ENCODE assay signal across 19 cellular contexts in the genomic region with DNA sequence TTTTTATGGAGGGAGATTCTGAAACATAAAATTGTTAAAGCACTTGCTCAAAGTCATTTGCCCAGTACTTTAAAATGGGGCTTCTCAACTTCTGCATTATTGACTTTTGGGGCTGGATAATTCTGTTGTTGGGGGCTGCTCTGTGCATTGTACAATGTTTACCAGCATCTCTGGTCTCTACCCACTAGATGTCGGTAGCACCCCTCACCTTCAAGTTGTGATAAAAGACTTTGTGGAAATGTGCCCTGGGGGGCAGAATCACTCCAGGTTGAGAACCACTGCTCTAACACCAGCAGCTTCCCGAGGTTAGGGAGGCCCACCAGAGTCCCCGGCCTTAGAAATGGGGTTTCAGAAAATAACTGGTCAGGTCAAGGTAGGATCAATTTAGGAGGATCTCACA. TPM values are rescaled to one million over a fixed set of nuclear protein-coding genes. Genes with fewer than 3 reads are reported as not detected.
DNase-seq lines count a peak whose midpoint lies in the region; ATAC-seq and TF ChIP-seq lines count a peak whose summit lies in the region.
"Had no signal": no experiment of that assay in that cellular context is flagged by ENCODE, and none has a peak within 500 bp of the region (broad histone marks: within the 10 kb centered on the region; RNA-seq: fewer than 3 reads in every experiment).

No MANE protein-coding gene starts in this region.

- H3K56ac ChIP-seq in mesendoderm (ENCODE audit: low read length): no peak overlapping the region

- H3K4me1 ChIP-seq in mesendoderm (ENCODE audit: control insufficient read depth, low read depth, low read length): no peaks in the 10 kb centered on the region
- H3K4me1 ChIP-seq: BLaER1, left ventricle myocardium inferior had no signal

- ATAC-seq in HG02938 (IDR thresholded peaks at IDR 0.05; ENCODE audit: unreplicated experiment) (peak; percentile 59), esophagus mucosa (no peak)
- ATAC-seq: activated CD4-positive, alpha-beta T cell treated with anti-CD3 and anti-CD28 coated beads for 36 hours; effector memory CD8-positive, alpha-beta T cell had no signal

- peak overlapping the region; percentile 13; the same call in 1 of the 2 replicates for H3K9ac ChIP-seq in SU-DHL-6 (ENCODE audit: low read length)
- H3K9ac ChIP-seq in mesendoderm (ENCODE audit: low read length): no peak overlapping the region
- H3K9ac ChIP-seq: BLaER1 had no signal

- H3K79me2 ChIP-seq in SU-DHL-6 (ENCODE audit: insufficient read depth, low read length) (no peaks in the 10 kb centered on the region), mesendoderm (ENCODE audit: control insufficient read depth, insufficient read depth, low read length) (no peaks in the 10 kb centered on the region)

- H3K36me3 ChIP-seq in SU-DHL-6 (ENCODE audit: low read length) (no peaks in the 10 kb centered on the region), mesendoderm (ENCODE audit: control insufficient read depth, insufficient read depth, low read length) (no peaks in the 10 kb centered on the region)
- H3K36me3 ChIP-seq: BLaER1, left ventricle myocardium inferior had no signal

- H3K4me3 Mint-ChIP-seq in CD14-positive monocyte: no peak overlapping the region
- H3K4me3 Mint-ChIP-seq: activated CD4-positive, alpha-beta T cell treated with anti-CD3 and anti-CD28 coated beads for 36 hours; effector memory CD8-positive, alpha-beta T cell had no signal

- no peaks in the 10 kb centered on the region for H3K4me1 Mint-ChIP-seq in CD14-positive monocyte
- H3K4me1 Mint-ChIP-seq: activated CD4-positive, alpha-beta T cell treated with anti-CD3 and anti-CD28 coated beads for 36 hours had no signal

- H2BK120ac ChIP-seq in mesendoderm (ENCODE audit: low read depth, low read length): no peak overlapping the region

- H3K4ac ChIP-seq in mesendoderm (ENCODE audit: low read depth, low read length): no peak overlapping the region

- DNase-seq in GM12864 (ENCODE audit: low read depth) (no peak), mesendoderm (peak; percentile 53), NCI-H146 (lab: John Stamatoyannopoulos, UW) (no peak), CD14-positive monocyte (ENCODE audit: low spot score) (no peak)
- DNase-seq: activated CD4-positive, alpha-beta T cell treated with anti-CD3 and anti-CD28 coated beads for 36 hours; activated gamma-delta T cell treated with Interleukin-2 at 50 U/mL for 16 hours; amygdala; DMS79 treated with DMSO at 0.1 percent for 48 hours; effector memory CD8-positive, alpha-beta T cell; left ventricle myocardium inferior; NCI-H1105; SHP77 treated with DMSO at 0.1 percent for 48 hours; stimulated activated CD4-positive, alpha-beta T cell treated with anti-CD3 and anti-CD28 coated beads, Interleukin-4, amount 100 ng/mL, for 24 hours; stimulated activated CD8-positive, alpha-beta memory T cell treated with anti-CD3 and anti-CD28 coated beads, Interleukin-4, amount 100 ng/mL, for 48 hours; T-helper 9 cell had no signal

- H3K36me3 Mint-ChIP-seq in CD14-positive monocyte: no peaks in the 10 kb centered on the region

- no peak overlapping the region for H3K23ac ChIP-seq in mesendoderm (ENCODE audit: low read length)

- H4K20me1 ChIP-seq in SU-DHL-6 (ENCODE audit: low read depth, low read length): no peaks in the 10 kb centered on the region
- H4K20me1 ChIP-seq: BLaER1 had no signal

- intact Hi-C loops in CD14-positive monocyte (cut with micrococcal nuclease): no loop called here

- H3K27me3 Mint-ChIP-seq in CD14-positive monocyte (ENCODE audit: low read depth in 3 of 3): peaks cover 2 to 5% (median 2%) of the 10 kb centered on the region in 3 donors

- H3K18ac ChIP-seq in mesendoderm (ENCODE audit: low read length): no peak overlapping the region

- H3K4me3 ChIP-seq in GM12864 (ENCODE audit: low read depth, low read length) (no peak overlapping the region), SU-DHL-6 (ENCODE audit: insufficient read depth, low read length, poor library complexity, severe bottlenecking) (no peak overlapping the region), mesendoderm (ENCODE audit: low read length) (no peak overlapping the region)
- H3K4me3 ChIP-seq: BLaER1, left ventricle myocardium inferior had no signal

- H3K27me3 ChIP-seq in SU-DHL-6 (ENCODE audit: low read length) (no peaks in the 10 kb centered on the region), mesendoderm (ENCODE audit: insufficient read depth, low read length, poor library complexity) (no peaks in the 10 kb centered on the region)
- H3K27me3 ChIP-seq: BLaER1 had no signal

- H3K9me3 Mint-ChIP-seq in CD14-positive monocyte: no peaks in the 10 kb centered on the region
- H3K9me3 Mint-ChIP-seq: effector memory CD8-positive, alpha-beta T cell had no signal

- no peak overlapping the region for H3K27ac Mint-ChIP-seq in CD14-positive monocyte
- H3K27ac Mint-ChIP-seq: activated CD4-positive, alpha-beta T cell treated with anti-CD3 and anti-CD28 coated beads for 36 hours; effector memory CD8-positive, alpha-beta T cell had no signal

- peak overlapping the region; percentile 29 for H3K4me2 ChIP-seq in SU-DHL-6 (ENCODE audit: low read depth, low read length, poor library complexity, severe bottlenecking)
- no peak overlapping the region for H3K4me2 ChIP-seq in mesendoderm (ENCODE audit: low read length)
- H3K4me2 ChIP-seq: BLaER1 had no signal

- H3F3A ChIP-seq in SU-DHL-6 (ENCODE audit: insufficient read depth): no peaks in the 10 kb centered on the region

- no peaks in the 10 kb centered on the region for H3K9me2 ChIP-seq in SU-DHL-6 (replicated peaks; ENCODE audit: insufficient read depth, low read length)

- no peak overlapping the region for H4K5ac ChIP-seq in mesendoderm (ENCODE audit: low read length)

- no peaks in the 10 kb centered on the region for H3K79me1 ChIP-seq in mesendoderm (ENCODE audit: low read length)

- no peak overlapping the region for H2AK5ac ChIP-seq in mesendoderm (ENCODE audit: low read length)

- no peak overlapping the region for H4K8ac ChIP-seq in mesendoderm (ENCODE audit: low read depth, low read length)

- no peak overlapping the region for H2BK5ac ChIP-seq in mesendoderm (ENCODE audit: low read length)

- H2BK15ac ChIP-seq in mesendoderm (replicated peaks; ENCODE audit: low read depth): no peak overlapping the region

- H3K27ac ChIP-seq in SU-DHL-6 (ENCODE audit: low read depth, low read length) (no peak overlapping the region), mesendoderm (ENCODE audit: low read depth, low read length) (no peak overlapping the region)
- H3K27ac ChIP-seq: BLaER1, left ventricle myocardium inferior had no signal

- peak overlapping the region; percentile 76 for H2AFZ ChIP-seq in SU-DHL-6 (ENCODE audit: low read depth, low read length, severe bottlenecking)

- no CpG with 5 or more reads among the region's 3 CpGs for WGBS in mesendoderm (ENCODE audit: extremely low coverage, insufficient coverage, low lambda C conversion rate)

- TF ChIP-seq CTCF in GM12864 (IDR thresholded peaks at IDR 0.05; ENCODE audit: low read depth, low read length, missing control alignments) (peak; percentile 59), SU-DHL-6 (IDR thresholded peaks at IDR 0.05; ENCODE audit: insufficient read depth, low read length, poor library complexity, severe bottlenecking) (peak; percentile 80), CD14-positive monocyte (IDR thresholded peaks at IDR 0.05) (no peak)

- no peaks in the 10 kb centered on the region for H3K9me3 ChIP-seq in SU-DHL-6 (ENCODE audit: insufficient read depth, low read length)
- H3K9me3 ChIP-seq: BLaER1, left ventricle myocardium inferior had no signal

RNA-seq across cellular contexts. Expression of a gene that starts 26.8 kb away (rescaled TPM):
- 101 TPM for polyA plus RNA-seq in mesendoderm (2013, experiment 1 of 2)
- polyA plus RNA-seq in mesendoderm (2013, experiment 2 of 2): 102 TPM
- 10 to 100 TPM; 12.3 to 12.9 TPM for polyA plus RNA-seq in CD14-positive monocyte
- total RNA-seq in esophagus mucosa: 69.7 TPM
